Comparison of ENCODE assay signal across 8 cellular contexts in the genomic region with DNA sequence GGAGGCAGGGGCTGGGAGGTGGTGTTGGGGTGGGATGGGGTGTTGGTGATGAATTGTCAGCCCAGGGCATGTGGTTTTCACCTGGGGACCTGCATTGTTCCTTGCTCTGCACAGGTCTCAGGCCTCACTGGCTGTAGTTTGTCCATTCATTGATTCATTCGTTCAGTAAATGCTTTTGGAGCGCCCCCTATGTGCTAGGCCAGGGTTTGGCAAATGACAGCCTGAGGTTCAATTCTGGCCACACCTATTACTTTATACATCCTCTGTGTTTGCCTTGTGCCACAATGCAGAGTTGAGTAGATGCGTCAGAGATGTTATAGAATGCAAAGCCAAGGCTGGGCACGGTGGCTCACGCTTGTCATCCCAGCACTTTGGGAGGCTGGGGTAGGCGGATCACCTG. TPM values are rescaled to one million over a fixed set of nuclear protein-coding genes. Genes with fewer than 3 reads are reported as not detected.
DNase-seq lines count a peak whose midpoint lies in the region; ATAC-seq and TF ChIP-seq lines count a peak whose summit lies in the region.

No MANE protein-coding gene starts in this region.

- DNase-seq in A673 (ENCODE audit: low spot score), result peak; percentile 51
- peak; percentile 58 for DNase-seq in OCI-M1 (lab: John Stamatoyannopoulos, UW)
- DNase-seq in GM19238 (ENCODE audit: insufficient read length, low spot score), result no peak
- DNase-seq in CD4-positive, alpha-beta T cell, result no peak
- DNase-seq in cardiac septum (ENCODE audit: low spot score), result no peak

- H3K36me3 Mint-ChIP-seq in CD4-positive, alpha-beta T cell (ENCODE audit: low read depth), result no peaks in the 10 kb centered on the region

- no peaks in the 10 kb centered on the region for H3K9me3 ChIP-seq in A673 (ENCODE audit: low read depth, low read length, poor library complexity, severe bottlenecking)
- no peaks in the 10 kb centered on the region for H3K9me3 ChIP-seq in CD4-positive, alpha-beta T cell (ENCODE audit: control insufficient read depth, low read length)

- CTCF ChIA-PET in A673 (lab: Charles Lee), result no interaction called here
- CTCF ChIA-PET in CD4-positive, alpha-beta T cell (lab: Charles Lee), result no interaction called here

- no peaks in the 10 kb centered on the region for H3K36me3 ChIP-seq in A673 (ENCODE audit: insufficient read depth, low read length, poor library complexity, severe bottlenecking)

- peaks cover 15% of the 10 kb centered on the region for H3K4me1 Mint-ChIP-seq in CD4-positive, alpha-beta T cell (ENCODE audit: low read depth)

- no peaks in the 10 kb centered on the region for H3K4me1 ChIP-seq in A673 (ENCODE audit: insufficient read depth, low read length, poor library complexity, severe bottlenecking)

- POLR2A ChIA-PET in A673 (lab: Charles Lee; ENCODE audit: low non-redundant PET), result no interaction called here
- POLR2A ChIA-PET in CD4-positive, alpha-beta T cell (lab: Charles Lee), result no interaction called here

- no peak overlapping the region for H3K27ac Mint-ChIP-seq in CD4-positive, alpha-beta T cell

- no peaks in the 10 kb centered on the region for H3K9me3 Mint-ChIP-seq in CD4-positive, alpha-beta T cell

- no peaks in the 10 kb centered on the region for H3K27me3 ChIP-seq in A673 (replicated peaks; ENCODE audit: insufficient read depth, low read depth, low read length, poor library complexity)
- H3K27me3 ChIP-seq in CD4-positive, alpha-beta T cell (ENCODE audit: control insufficient read depth, insufficient read depth, low read length), result no peaks in the 10 kb centered on the region

- ATAC-seq in esophagus mucosa (peak; percentile 39), HG02870 (IDR thresholded peaks at IDR 0.05; ENCODE audit: unreplicated experiment) (no peak)
- no peak for ATAC-seq in CD4-positive, alpha-beta T cell (ENCODE audit: poor library complexity)

- no peak overlapping the region for H3K27ac ChIP-seq in A673 (ENCODE audit: low read depth, low read length, poor library complexity, severe bottlenecking)
- H3K27ac ChIP-seq in CD4-positive, alpha-beta T cell (ENCODE audit: low read depth, low read length), result no peak overlapping the region

- intact Hi-C loops in A673 (cut with micrococcal nuclease; ENCODE audit: unreplicated experiment) (no loop called here), cardiac septum (cut with DNase I) (no loop called here)
- intact Hi-C loops in CD4-positive, alpha-beta T cell (cut with DNase I, micrococcal nuclease), result loop anchor here (10.0 kb wide), 2 partner anchors 100 to 1650 kb away; a partner anchor contains a TSS

- no peak overlapping the region for H3K4me3 Mint-ChIP-seq in CD4-positive, alpha-beta T cell

- no peak overlapping the region for H3K4me3 ChIP-seq in A673 (ENCODE audit: low read depth, low read length, poor library complexity, severe bottlenecking)

- no TSS peak for BruUV-seq in A673 (replicated peaks; lab: Mats Ljungman, UMichigan)

- H3K27me3 Mint-ChIP-seq in CD4-positive, alpha-beta T cell, result no peaks in the 10 kb centered on the region

- TF ChIP-seq CTCF in A673 (conservative IDR thresholded peaks at IDR 0.05; ENCODE audit: low read depth, low read length) (peak; percentile 60), GM12873 (IDR thresholded peaks at IDR 0.05; ENCODE audit: insufficient read depth, low read depth, low read length, missing control alignments) (peak; percentile 70)
- TF ChIP-seq CTCF in CD4-positive, alpha-beta T cell (IDR thresholded peaks at IDR 0.05), result no peak

RNA-seq across cellular contexts. Expression of a gene that starts 4.7 kb away (rescaled TPM):
- 8.3 and 10.3 TPM in 2 replicates for total RNA-seq in A673 (2021)
- 4.3 TPM for total RNA-seq in esophagus mucosa
- 1 to 10 TPM; 7.1 to 8.7 TPM for total RNA-seq in CD4-positive, alpha-beta T cell
- total RNA-seq in cardiac septum, result 7.2 TPM

RNA-seq across cellular contexts. Expression of a gene that starts 43.6 kb away (rescaled TPM):
- total RNA-seq in A673 (2021) (143 and 154 TPM in 2 replicates), esophagus mucosa (54.2 TPM), cardiac septum (55.6 TPM)
- total RNA-seq in CD4-positive, alpha-beta T cell, result 100 to 1,000 TPM; 131 to 136 TPM

Comparison
In these comparisons a context has a peak if more than half of its experiments do, and no peak if none do; other contexts are left out.
1. DNase-seq: peak in A673 (single experiment) and OCI-M1 (single experiment); none in GM19238 (single experiment), CD4-positive, alpha-beta T cell (0 of 10) and cardiac septum (single experiment).
2. intact Hi-C loops: an anchor here in CD4-positive, alpha-beta T cell (10.0 kb wide); none called in A673 and cardiac septum.